8 cellular contexts compared by ENCODE assay signal in the genomic region with DNA sequence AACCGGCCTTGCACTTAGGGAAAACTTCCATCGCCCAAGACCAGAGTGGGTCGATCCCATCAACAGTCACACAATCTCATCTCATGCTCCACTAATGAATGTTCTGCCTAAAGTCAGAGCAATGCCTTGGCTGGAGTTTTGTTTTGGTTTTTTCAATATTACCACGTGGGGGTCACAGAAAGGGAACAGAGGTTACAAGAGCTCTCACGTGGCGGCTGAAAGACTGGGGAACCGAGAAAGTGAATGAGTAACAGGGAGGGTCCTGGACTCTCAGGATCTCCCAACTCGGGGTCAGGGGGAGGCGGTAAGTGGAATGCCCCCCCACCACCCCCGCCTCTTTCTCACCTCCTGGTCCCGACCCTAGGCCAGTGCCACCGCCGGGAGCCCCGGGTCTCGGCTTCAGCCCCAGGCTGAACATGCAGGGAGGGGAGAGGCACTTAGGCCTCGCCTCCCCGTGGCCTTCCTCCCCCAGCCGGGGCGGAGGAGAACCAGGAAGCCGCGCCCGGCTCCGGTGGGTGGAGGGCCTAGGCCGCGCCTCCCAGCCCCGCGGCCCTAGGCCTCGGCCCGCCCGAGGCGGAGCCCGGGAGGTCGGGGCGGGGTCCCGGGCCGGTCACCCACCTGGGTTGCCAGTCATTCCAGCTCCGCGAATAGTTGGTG.
DNase-seq lines count a peak whose midpoint lies in the region; ATAC-seq and TF ChIP-seq lines count a peak whose summit lies in the region.
"Not testable (repeated sequence)": the region's sequence is repeated elsewhere in the genome, so short reads cannot be mapped to it uniquely, and the experiment has no call there.

No MANE protein-coding gene starts in this region.

- H3K4me3 ChIP-seq in endodermal cell (ENCODE audit: low read length) (peak overlapping the region; percentile 72), lower lobe of right lung (peak overlapping the region; percentile 63)

- not testable (repeated sequence) for H3K27ac ChIP-seq in endodermal cell (ENCODE audit: low read depth, low read length)
- peak overlapping the region; percentile 91 for H3K27ac ChIP-seq in lower lobe of right lung

- not testable (repeated sequence) for H3K36me3 ChIP-seq in endodermal cell (ENCODE audit: control insufficient read depth, insufficient read depth, low read length); lower lobe of right lung

- H3K4me1 Mint-ChIP-seq in endodermal cell: not testable (repeated sequence)

- H3K27me3 ChIP-seq in endodermal cell (ENCODE audit: control insufficient read depth, insufficient read depth, low read length, poor library complexity, severe bottlenecking); lower lobe of right lung (ENCODE audit: low read depth): not testable (repeated sequence)

- not testable (repeated sequence) for H3K27me3 Mint-ChIP-seq in endodermal cell (ENCODE audit: insufficient read depth)

- H3K4me3 Mint-ChIP-seq in endodermal cell: peak overlapping the region; percentile 89

- ATAC-seq in GM21367 (IDR thresholded peaks at IDR 0.05; ENCODE audit: unreplicated experiment) (peak; percentile 23), HG03280 (IDR thresholded peaks at IDR 0.05; ENCODE audit: unreplicated experiment) (peak; percentile 41), lower lobe of right lung (peak; percentile 89 to 93)

- DNase-seq in CD1c-positive myeloid dendritic cell (ENCODE audit: extremely low spot score): peak; percentile 79
- peak; percentile 20 for DNase-seq in NK-92 treated with Interleukin-12 subunit alpha and Interleukin-12 subunit beta, amount 100 ng/mL, for 24 hours (lab: John Stamatoyannopoulos, UW)
- DNase-seq in activated CD8-positive, alpha-beta memory T cell treated with anti-CD3 and anti-CD28 coated beads, Interleukin-2, amount 50 U/mL, for 48 hours: peak; percentile 71
- DNase-seq in endodermal cell: peak; percentile 56
- peak; percentile 88 for DNase-seq in lower lobe of right lung
- peak; percentile 42 for DNase-seq in stimulated activated CD4-positive, alpha-beta T cell treated with anti-CD3 and anti-CD28 coated beads, Interleukin-2, amount 100 ng/mL, for 4 hours (ENCODE audit: low read depth)

- peak overlapping the region; percentile 96 for H3K27ac Mint-ChIP-seq in endodermal cell

- H3K9me3 ChIP-seq in endodermal cell (ENCODE audit: control insufficient read depth, low read length); lower lobe of right lung: not testable (repeated sequence)

- peaks cover 12% of the 10 kb centered on the region for H3K36me3 Mint-ChIP-seq in endodermal cell (ENCODE audit: low read depth)

- H3K9ac ChIP-seq in endodermal cell (ENCODE audit: extremely low read depth, low read length, poor library complexity, severe bottlenecking): not testable (repeated sequence)

- not testable (repeated sequence) for H3K9me3 Mint-ChIP-seq in endodermal cell

- not testable (repeated sequence) for TF ChIP-seq CTCF in endodermal cell (conservative IDR thresholded peaks at IDR 0.05); lower lobe of right lung (IDR thresholded peaks at IDR 0.05)

- WGBS in endodermal cell (ENCODE audit: insufficient coverage in 1 of 2, insufficient read length in 1 of 2), 2 experiments: 0% methylated on average over 7 of the region's 38 CpGs; no CpG with 5 or more reads in 1 of the 2 experiments

- not testable (repeated sequence) for H3K4me1 ChIP-seq in endodermal cell (ENCODE audit: control insufficient read depth, insufficient read depth, low read length)
- peaks cover 18% of the 10 kb centered on the region for H3K4me1 ChIP-seq in lower lobe of right lung

- intact Hi-C loops in lower lobe of right lung (cut with DNase I): not testable (repeated sequence)

Comparison
In these comparisons a context has a peak if more than half of its experiments do, and no peak if none do; other contexts are left out.
1. DNase-seq: peak in every context shown above with its lines; median percentile 88 in lower lobe of right lung; 79 in CD1c-positive myeloid dendritic cell; 71 in activated CD8-positive, alpha-beta memory T cell treated with anti-CD3 and anti-CD28 coated beads, Interleukin-2, amount 50 U/mL, for 48 hours; 56 in endodermal cell; 42 in stimulated activated CD4-positive, alpha-beta T cell treated with anti-CD3 and anti-CD28 coated beads, Interleukin-2, amount 100 ng/mL, for 4 hours; 20 in NK-92 treated with Interleukin-12 subunit alpha and Interleukin-12 subunit beta, amount 100 ng/mL, for 24 hours.
2. ATAC-seq: peak in every context shown above with its lines; median percentile 91 in lower lobe of right lung; 41 in HG03280; 23 in GM21367.